19 cellular contexts compared by ENCODE assay signal in the genomic region with DNA sequence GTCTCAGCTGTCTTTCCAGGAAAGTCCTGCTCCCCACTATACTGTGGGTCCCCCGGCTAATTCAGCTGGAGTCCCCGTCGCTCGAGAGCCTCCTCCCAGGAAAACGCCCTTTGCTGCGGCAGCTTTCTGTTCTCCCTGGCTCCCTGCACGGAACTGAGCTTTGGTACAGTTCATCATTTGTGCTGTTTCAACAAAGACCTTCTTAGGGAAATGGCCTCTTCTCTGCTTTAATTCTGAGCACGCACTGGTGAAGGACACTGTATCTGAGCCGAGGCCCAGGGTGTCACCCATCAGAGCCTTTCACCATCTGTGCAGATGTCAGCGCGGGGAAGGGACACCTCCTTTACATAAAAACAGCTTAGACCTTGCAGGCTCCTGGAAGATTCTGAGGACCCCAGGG.
"Had no signal": no experiment of that assay in that cellular context is flagged by ENCODE, and none has a peak within 500 bp of the region (broad histone marks: within the 10 kb centered on the region; RNA-seq: fewer than 3 reads in every experiment).

No MANE protein-coding gene starts in this region.

- H3K27me3 ChIP-seq: right atrium auricular region, upper lobe of left lung, uterus had no signal

- H3K4me1 ChIP-seq: heart right ventricle, right atrium auricular region, sigmoid colon, upper lobe of left lung, uterus had no signal

- H3K9me3 ChIP-seq: uterus had no signal

- ATAC-seq: left ventricle myocardium superior; naive thymus-derived CD4-positive, alpha-beta T cell; stimulated activated naive B cell treated with anti-CD40 and anti-IgM and Interleukin-4, amounts not matched to agents 10 μg/mL and 1 μg/mL and 100 μg/mL, for 72 hours; stimulated activated naive CD8-positive, alpha-beta T cell treated with anti-CD3 and anti-CD28 coated beads, Interleukin-15, amount 100 ng/mL, for 72 hours had no signal

- DNase-seq: effector CD8-positive, alpha-beta T cell; heart right ventricle; islet precursor cell; left ventricle myocardium superior; mesendoderm; naive thymus-derived CD4-positive, alpha-beta T cell; nephron progenitor cell; sigmoid colon; stimulated activated CD4-positive, alpha-beta T cell treated with anti-CD3 and anti-CD28 coated beads, Interleukin-2, amount 100 ng/mL, for 24 hours; stimulated activated CD4-positive, alpha-beta T cell treated with anti-CD3 and anti-CD28 coated beads, Interleukin-4, amount 100 ng/mL, for 4 hours; stimulated activated naive B cell treated with anti-CD40 and anti-IgM and Interleukin-4, amounts not matched to agents 10 μg/mL and 1 μg/mL and 100 μg/mL, for 72 hours; stimulated activated naive CD8-positive, alpha-beta T cell treated with anti-CD3 and anti-CD28 coated beads, Interleukin-15, amount 100 ng/mL, for 72 hours; uterus had no signal

- H3K4me3 ChIP-seq: coronary artery, heart right ventricle, lung, right atrium auricular region, sigmoid colon, skin epidermis, upper lobe of left lung, uterus had no signal

- H3K27ac ChIP-seq: coronary artery, heart right ventricle, right atrium auricular region, sigmoid colon, upper lobe of left lung, uterus had no signal

- FAIRE-seq: frontal cortex had no signal

- H3K36me3 ChIP-seq: heart right ventricle, right atrium auricular region, sigmoid colon, upper lobe of left lung, uterus had no signal
